In the genomic region with DNA sequence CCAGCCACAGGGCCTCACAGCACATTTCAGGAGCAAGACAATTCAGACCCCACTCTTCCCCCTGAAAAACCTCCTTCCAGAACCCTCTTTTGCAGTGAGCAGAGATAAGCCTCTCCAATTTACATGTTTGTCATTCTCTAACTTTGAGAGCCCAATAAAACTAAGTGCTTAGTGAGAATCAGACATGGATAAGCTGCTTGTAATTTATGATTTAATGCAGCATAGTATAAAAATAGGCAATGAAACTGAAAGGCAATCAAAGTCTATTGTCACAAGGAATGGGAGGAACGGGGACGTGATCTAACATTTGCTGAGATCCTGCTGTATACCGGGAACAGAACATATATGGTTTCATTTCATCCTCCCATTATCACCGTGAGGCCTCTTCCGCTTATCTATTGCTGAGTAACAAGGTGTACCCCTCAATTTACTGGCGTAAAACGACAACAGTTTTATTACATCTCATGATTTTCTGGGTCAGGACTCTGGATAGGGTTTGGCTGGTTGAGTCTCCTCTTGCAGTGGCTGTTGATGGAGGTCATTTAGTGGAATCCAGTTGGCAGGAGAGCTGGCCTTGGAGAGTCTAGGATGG, we compare ENCODE assay signal across 1 cellular context.
TF ChIP-seq lines count a peak whose summit lies in the region.

No MANE protein-coding gene starts in this region.

TF ChIP-seq in H1, 55 proteins besides CTCF, POLR2A, EP300 and RAD21 (continued from another document):
- TF ChIP-seq, protein P1, sequence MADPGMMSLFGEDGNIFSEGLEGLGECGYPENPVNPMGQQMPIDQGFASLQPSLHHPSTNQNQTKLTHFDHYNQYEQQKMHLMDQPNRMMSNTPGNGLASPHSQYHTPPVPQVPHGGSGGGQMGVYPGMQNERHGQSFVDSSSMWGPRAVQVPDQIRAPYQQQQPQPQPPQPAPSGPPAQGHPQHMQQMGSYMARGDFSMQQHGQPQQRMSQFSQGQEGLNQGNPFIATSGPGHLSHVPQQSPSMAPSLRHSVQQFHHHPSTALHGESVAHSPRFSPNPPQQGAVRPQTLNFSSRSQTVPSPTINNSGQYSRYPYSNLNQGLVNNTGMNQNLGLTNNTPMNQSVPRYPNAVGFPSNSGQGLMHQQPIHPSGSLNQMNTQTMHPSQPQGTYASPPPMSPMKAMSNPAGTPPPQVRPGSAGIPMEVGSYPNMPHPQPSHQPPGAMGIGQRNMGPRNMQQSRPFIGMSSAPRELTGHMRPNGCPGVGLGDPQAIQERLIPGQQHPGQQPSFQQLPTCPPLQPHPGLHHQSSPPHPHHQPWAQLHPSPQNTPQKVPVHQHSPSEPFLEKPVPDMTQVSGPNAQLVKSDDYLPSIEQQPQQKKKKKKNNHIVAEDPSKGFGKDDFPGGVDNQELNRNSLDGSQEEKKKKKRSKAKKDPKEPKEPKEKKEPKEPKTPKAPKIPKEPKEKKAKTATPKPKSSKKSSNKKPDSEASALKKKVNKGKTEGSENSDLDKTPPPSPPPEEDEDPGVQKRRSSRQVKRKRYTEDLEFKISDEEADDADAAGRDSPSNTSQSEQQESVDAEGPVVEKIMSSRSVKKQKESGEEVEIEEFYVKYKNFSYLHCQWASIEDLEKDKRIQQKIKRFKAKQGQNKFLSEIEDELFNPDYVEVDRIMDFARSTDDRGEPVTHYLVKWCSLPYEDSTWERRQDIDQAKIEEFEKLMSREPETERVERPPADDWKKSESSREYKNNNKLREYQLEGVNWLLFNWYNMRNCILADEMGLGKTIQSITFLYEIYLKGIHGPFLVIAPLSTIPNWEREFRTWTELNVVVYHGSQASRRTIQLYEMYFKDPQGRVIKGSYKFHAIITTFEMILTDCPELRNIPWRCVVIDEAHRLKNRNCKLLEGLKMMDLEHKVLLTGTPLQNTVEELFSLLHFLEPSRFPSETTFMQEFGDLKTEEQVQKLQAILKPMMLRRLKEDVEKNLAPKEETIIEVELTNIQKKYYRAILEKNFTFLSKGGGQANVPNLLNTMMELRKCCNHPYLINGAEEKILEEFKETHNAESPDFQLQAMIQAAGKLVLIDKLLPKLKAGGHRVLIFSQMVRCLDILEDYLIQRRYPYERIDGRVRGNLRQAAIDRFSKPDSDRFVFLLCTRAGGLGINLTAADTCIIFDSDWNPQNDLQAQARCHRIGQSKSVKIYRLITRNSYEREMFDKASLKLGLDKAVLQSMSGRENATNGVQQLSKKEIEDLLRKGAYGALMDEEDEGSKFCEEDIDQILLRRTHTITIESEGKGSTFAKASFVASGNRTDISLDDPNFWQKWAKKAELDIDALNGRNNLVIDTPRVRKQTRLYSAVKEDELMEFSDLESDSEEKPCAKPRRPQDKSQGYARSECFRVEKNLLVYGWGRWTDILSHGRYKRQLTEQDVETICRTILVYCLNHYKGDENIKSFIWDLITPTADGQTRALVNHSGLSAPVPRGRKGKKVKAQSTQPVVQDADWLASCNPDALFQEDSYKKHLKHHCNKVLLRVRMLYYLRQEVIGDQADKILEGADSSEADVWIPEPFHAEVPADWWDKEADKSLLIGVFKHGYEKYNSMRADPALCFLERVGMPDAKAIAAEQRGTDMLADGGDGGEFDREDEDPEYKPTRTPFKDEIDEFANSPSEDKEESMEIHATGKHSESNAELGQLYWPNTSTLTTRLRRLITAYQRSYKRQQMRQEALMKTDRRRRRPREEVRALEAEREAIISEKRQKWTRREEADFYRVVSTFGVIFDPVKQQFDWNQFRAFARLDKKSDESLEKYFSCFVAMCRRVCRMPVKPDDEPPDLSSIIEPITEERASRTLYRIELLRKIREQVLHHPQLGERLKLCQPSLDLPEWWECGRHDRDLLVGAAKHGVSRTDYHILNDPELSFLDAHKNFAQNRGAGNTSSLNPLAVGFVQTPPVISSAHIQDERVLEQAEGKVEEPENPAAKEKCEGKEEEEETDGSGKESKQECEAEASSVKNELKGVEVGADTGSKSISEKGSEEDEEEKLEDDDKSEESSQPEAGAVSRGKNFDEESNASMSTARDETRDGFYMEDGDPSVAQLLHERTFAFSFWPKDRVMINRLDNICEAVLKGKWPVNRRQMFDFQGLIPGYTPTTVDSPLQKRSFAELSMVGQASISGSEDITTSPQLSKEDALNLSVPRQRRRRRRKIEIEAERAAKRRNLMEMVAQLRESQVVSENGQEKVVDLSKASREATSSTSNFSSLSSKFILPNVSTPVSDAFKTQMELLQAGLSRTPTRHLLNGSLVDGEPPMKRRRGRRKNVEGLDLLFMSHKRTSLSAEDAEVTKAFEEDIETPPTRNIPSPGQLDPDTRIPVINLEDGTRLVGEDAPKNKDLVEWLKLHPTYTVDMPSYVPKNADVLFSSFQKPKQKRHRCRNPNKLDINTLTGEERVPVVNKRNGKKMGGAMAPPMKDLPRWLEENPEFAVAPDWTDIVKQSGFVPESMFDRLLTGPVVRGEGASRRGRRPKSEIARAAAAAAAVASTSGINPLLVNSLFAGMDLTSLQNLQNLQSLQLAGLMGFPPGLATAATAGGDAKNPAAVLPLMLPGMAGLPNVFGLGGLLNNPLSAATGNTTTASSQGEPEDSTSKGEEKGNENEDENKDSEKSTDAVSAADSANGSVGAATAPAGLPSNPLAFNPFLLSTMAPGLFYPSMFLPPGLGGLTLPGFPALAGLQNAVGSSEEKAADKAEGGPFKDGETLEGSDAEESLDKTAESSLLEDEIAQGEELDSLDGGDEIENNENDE (IDR thresholded peaks at IDR 0.05; ENCODE audit: insufficient replicate concordance, low read length): no peak
- TF ChIP-seq BRCA1 (IDR thresholded peaks at IDR 0.05; ENCODE audit: low read depth, low read length): no peak
- TF ChIP-seq SP4 (IDR thresholded peaks at IDR 0.05; ENCODE audit: low read length): no peak
- no peak for TF ChIP-seq CBX8 (IDR thresholded peaks at IDR 0.05; ENCODE audit: borderline replicate concordance, low read depth, low read length)
- TF ChIP-seq ASH2L (IDR thresholded peaks at IDR 0.05; ENCODE audit: low read length): no peak
